In the genomic region with DNA sequence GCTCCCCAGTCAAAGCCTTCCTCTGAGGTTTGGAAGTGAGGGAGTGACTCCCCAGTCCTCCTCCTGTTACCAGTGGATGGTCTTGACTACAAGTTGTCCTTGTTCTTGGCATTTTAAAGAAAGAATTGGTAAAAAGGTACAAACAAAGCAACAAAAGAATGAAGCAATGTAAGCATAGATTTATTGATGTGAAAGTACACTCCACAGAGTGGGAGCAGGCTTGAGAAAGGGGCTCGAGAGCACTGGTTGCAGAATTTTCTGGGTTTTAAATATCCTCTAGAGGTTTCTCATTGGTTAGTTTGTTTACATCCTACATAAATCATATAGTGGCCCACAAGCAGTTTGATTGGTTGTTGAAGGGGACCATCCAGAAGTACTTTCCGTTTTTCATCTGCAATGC, we compare ENCODE assay signal across 30 cellular contexts. TPM values are rescaled to one million over a fixed set of nuclear protein-coding genes. Genes with fewer than 3 reads are reported as not detected.
"Had no signal": no experiment of that assay in that cellular context is flagged by ENCODE, and none has a peak within 500 bp of the region (broad histone marks: within the 10 kb centered on the region; RNA-seq: fewer than 3 reads in every experiment).

No MANE protein-coding gene starts in this region.

- FAIRE-seq: urothelium cell line had no signal

- H3K4me1 ChIP-seq: stomach, suprapubic skin, testis, thyroid gland, tibial artery, tibial nerve, upper lobe of left lung, upper lobe of right lung, uterus, vagina had no signal

- H3K4me1 Mint-ChIP-seq: stimulated activated effector memory CD8-positive, alpha-beta T cell treated with anti-CD3 and anti-CD28 coated beads, Interleukin-12 subunit alpha, Interleukin-12 subunit beta, amount 100 ng/mL, for 72 hours; stimulated activated memory B cell treated with anti-CD40 and anti-IgM and Interleukin-4, amounts not matched to agents 10 μg/mL and 1 μg/mL and 100 μg/mL, for 72 hours; stimulated activated naive CD8-positive, alpha-beta T cell treated with anti-CD3 and anti-CD28 coated beads, Interleukin-15, amount 100 ng/mL, for 72 hours had no signal

- H3K9me3 ChIP-seq: testis, thyroid gland, upper lobe of right lung, uterus, vagina had no signal

- H3K4me3 ChIP-seq: stomach, suprapubic skin, testis, thoracic aorta, thyroid gland, tibial artery, tibial nerve, transverse colon, upper lobe of left lung, upper lobe of right lung, uterus, vagina had no signal

- H3K27ac ChIP-seq: stomach, suprapubic skin, testis, thoracic aorta, thyroid gland, tibial artery, tibial nerve, transverse colon, upper lobe of left lung, upper lobe of right lung, uterus, vagina had no signal

- H3K27ac Mint-ChIP-seq: stimulated activated effector memory CD8-positive, alpha-beta T cell treated with anti-CD3 and anti-CD28 coated beads, Interleukin-12 subunit alpha, Interleukin-12 subunit beta, amount 100 ng/mL, for 72 hours; stimulated activated memory B cell treated with anti-CD40 and anti-IgM and Interleukin-4, amounts not matched to agents 10 μg/mL and 1 μg/mL and 100 μg/mL, for 72 hours; stimulated activated naive B cell treated with anti-CD40 and anti-IgM and Interleukin-4, amounts not matched to agents 10 μg/mL and 1 μg/mL and 100 μg/mL, for 72 hours; stimulated activated naive CD8-positive, alpha-beta T cell treated with anti-CD3 and anti-CD28 coated beads, Interleukin-15, amount 100 ng/mL, for 72 hours; stimulated activated naive CD8-positive, alpha-beta T cell treated with anti-CD3 and anti-CD28 coated beads, Interleukin-15, Interleukin-2, amounts not matched to agents 100 ng/mL and 50 ng/mL, for 24 hours; type B pancreatic cell had no signal

- H3K4me3 Mint-ChIP-seq: stimulated activated effector memory CD8-positive, alpha-beta T cell treated with anti-CD3 and anti-CD28 coated beads, Interleukin-12 subunit alpha, Interleukin-12 subunit beta, amount 100 ng/mL, for 72 hours; stimulated activated memory B cell treated with anti-CD40 and anti-IgM and Interleukin-4, amounts not matched to agents 10 μg/mL and 1 μg/mL and 100 μg/mL, for 72 hours; stimulated activated naive B cell treated with anti-CD40 and anti-IgM and Interleukin-4, amounts not matched to agents 10 μg/mL and 1 μg/mL and 100 μg/mL, for 72 hours; stimulated activated naive CD8-positive, alpha-beta T cell treated with anti-CD3 and anti-CD28 coated beads, Interleukin-15, amount 100 ng/mL, for 72 hours; stimulated activated naive CD8-positive, alpha-beta T cell treated with anti-CD3 and anti-CD28 coated beads, Interleukin-15, Interleukin-2, amounts not matched to agents 100 ng/mL and 50 ng/mL, for 24 hours; type B pancreatic cell had no signal

- H3K36me3 Mint-ChIP-seq: stimulated activated effector memory CD8-positive, alpha-beta T cell treated with anti-CD3 and anti-CD28 coated beads, Interleukin-12 subunit alpha, Interleukin-12 subunit beta, amount 100 ng/mL, for 72 hours; stimulated activated memory B cell treated with anti-CD40 and anti-IgM and Interleukin-4, amounts not matched to agents 10 μg/mL and 1 μg/mL and 100 μg/mL, for 72 hours; type B pancreatic cell had no signal

- H3K36me3 ChIP-seq: stomach, suprapubic skin, thoracic aorta, thyroid gland, tibial artery, tibial nerve, transverse colon, upper lobe of left lung, upper lobe of right lung, uterus, vagina had no signal

- ATAC-seq: stimulated activated effector memory CD8-positive, alpha-beta T cell treated with anti-CD3 and anti-CD28 coated beads, Interleukin-12 subunit alpha, Interleukin-12 subunit beta, amount 100 ng/mL, for 72 hours; stimulated activated memory B cell treated with anti-CD40 and anti-IgM and Interleukin-4, amounts not matched to agents 10 μg/mL and 1 μg/mL and 100 μg/mL, for 72 hours; stimulated activated naive B cell treated with anti-CD40 and anti-IgM and Interleukin-4, amounts not matched to agents 10 μg/mL and 1 μg/mL and 100 μg/mL, for 72 hours; stimulated activated naive CD8-positive, alpha-beta T cell treated with anti-CD3 and anti-CD28 coated beads, Interleukin-15, amount 100 ng/mL, for 72 hours; stimulated activated naive CD8-positive, alpha-beta T cell treated with anti-CD3 and anti-CD28 coated beads, Interleukin-15, Interleukin-2, amounts not matched to agents 100 U/mL and 50 U/mL, for 24 hours; upper lobe of right lung had no signal

- H3K27me3 ChIP-seq: stomach, suprapubic skin, testis, thyroid gland, tibial artery, tibial nerve, transverse colon, upper lobe of left lung, upper lobe of right lung, uterus, vagina had no signal

- DNase-seq: stimulated activated CD4-positive, alpha-beta T cell treated with anti-CD3 and anti-CD28 coated beads, Interleukin-2, amount 100 ng/mL, for 48 hours; stimulated activated CD4-positive, alpha-beta T cell treated with anti-CD3 and anti-CD28 coated beads, Interleukin-4, amount 100 ng/mL, for 1 hour; stimulated activated CD4-positive, alpha-beta T cell treated with anti-CD3 and anti-CD28 coated beads, Interleukin-4, amount 100 ng/mL, for 24 hours; stimulated activated CD4-positive, alpha-beta T cell treated with anti-CD3 and anti-CD28 coated beads, Interleukin-4, amount 100 ng/mL, for 4 hours; stimulated activated CD8-positive, alpha-beta memory T cell treated with anti-CD3 and anti-CD28 coated beads, Interleukin-4, amount 100 ng/mL, for 48 hours; stimulated activated naive B cell treated with anti-CD40 and anti-IgM and Interleukin-4, amounts not matched to agents 10 μg/mL and 1 μg/mL and 100 μg/mL, for 72 hours; stimulated activated naive CD4-positive, alpha-beta T cell; stimulated activated naive CD4-positive, alpha-beta T cell treated with Interleukin-2 at 50 U/mL for 16 hours; stimulated activated naive CD8-positive, alpha-beta T cell treated with anti-CD3 and anti-CD28 coated beads, Interleukin-15, amount 100 ng/mL, for 72 hours; stimulated activated naive CD8-positive, alpha-beta T cell treated with anti-CD3 and anti-CD28 coated beads, Interleukin-15, Interleukin-2, amounts not matched to agents 100 U/mL and 50 U/mL, for 24 hours; stomach; substantia nigra; testis; thyroid gland; tibial artery; transverse colon; trophoblast cell; upper lobe of left lung; upper lobe of right lung; uterus had no signal

RNA-seq across cellular contexts. Expression of gene GLYATL1, which starts 22.7 kb away (rescaled TPM):
- total RNA-seq: subcutaneous adipose tissue, thoracic aorta, thyroid gland, tibial nerve, upper lobe of right lung, vagina had no signal
